ENCODE assay signal across 18 cellular contexts in genomic region chr1:46691997-46692790, GRCh38. TPM values are rescaled to one million over a fixed set of nuclear protein-coding genes. Genes with fewer than 3 reads are reported as not detected.
A peak's percentile ranks its signal among the peaks of the same experiment; 100 is the strongest.
DNase-seq lines count a peak whose midpoint lies in the region; ATAC-seq and TF ChIP-seq lines count a peak whose summit lies in the region.
"Had no signal": no experiment of that assay in that cellular context is flagged by ENCODE, and none has a peak within 500 bp of the region (broad histone marks: within the 10 kb centered on the region; RNA-seq: fewer than 3 reads in every experiment).

No MANE protein-coding gene starts in this region.

- intact Hi-C loops in left colon (cut with DNase I, micrococcal nuclease) (no loop called here), testis (cut with DNase I; ENCODE audit: low total_unique reads) (no loop called here), prostate gland (cut with DNase I) (loop anchor here (5.0 kb wide), 1 partner anchor 80 kb away; no protein-coding TSS in a partner anchor)
- intact Hi-C loops in activated CD4-positive, alpha-beta T cell treated with anti-CD3 and anti-CD28 coated beads, Interleukin-2, amount 10 ng/mL, durations not matched to agents 24 days and 14 days (cut with micrococcal nuclease) = no loop called here

- DNase-seq in activated T-cell treated with anti-CD3 and anti-CD28 coated beads, Interleukin-2, amount 50 U/mL, for 24 hours = no peak
- no peak for DNase-seq in activated T-cell treated with anti-CD3 and anti-CD28 coated beads, Interleukin-2, amount 50 U/mL, for 72 hours
- DNase-seq in cardiac fibroblast (ENCODE audit: low read depth in 2 of 2) (peak; percentile 22 to 45), left colon (peak in 1 of 2 donors; percentile 27), testis (peak; percentile 53), prostate gland (ENCODE audit: low spot score) (no peak)
- DNase-seq in activated CD4-positive, alpha-beta T cell treated with anti-CD3 and anti-CD28 coated beads, Interleukin-2, amount 10 ng/mL, durations not matched to agents 24 days and 14 days = no peak
- DNase-seq: 8988T, activated B cell treated with CpG ODN at 0.5 μM for 24 hours, naive B cell, NCI-H1694, transverse colon had no signal

- no peaks in the 10 kb centered on the region for H3K9me3 ChIP-seq in testis
- H3K9me3 ChIP-seq in prostate gland = no peaks in the 10 kb centered on the region
- H3K9me3 ChIP-seq: body of pancreas, HAP-1, transverse colon had no signal

- no peaks in the 10 kb centered on the region for H3K36me3 ChIP-seq in testis (ENCODE audit: low read depth, missing control alignments)
- no peaks in the 10 kb centered on the region for H3K36me3 ChIP-seq in prostate gland

- H3K27ac ChIP-seq in testis (no peak overlapping the region), prostate gland (no peak overlapping the region)
- H3K27ac ChIP-seq: body of pancreas, epithelial cell of prostate, SK-N-MC, skin epidermis had no signal

- H3K4me3 ChIP-seq in cardiac fibroblast (replicated peaks in 1 of 2; ENCODE audit: low read depth in 2 of 2, low read length in 2 of 2) (no peak overlapping the region), testis (no peak overlapping the region), prostate gland (no peak overlapping the region)
- H3K4me3 ChIP-seq: body of pancreas, HAP-1, SK-N-MC, skin epidermis, transverse colon had no signal

- WGBS in testis, 2 donors = 64 to 76% methylated on average over 6 of the region's 6 CpGs
- 56% methylated on average over 6 of the region's 6 CpGs for WGBS in prostate gland

- no peak overlapping the region for H3K4me3 Mint-ChIP-seq in activated T-cell treated with anti-CD3 and anti-CD28 coated beads, Interleukin-2, amount 50 U/mL, for 24 hours
- H3K4me3 Mint-ChIP-seq in activated T-cell treated with anti-CD3 and anti-CD28 coated beads, Interleukin-2, amount 50 U/mL, for 72 hours = no peak overlapping the region
- no peak overlapping the region for H3K4me3 Mint-ChIP-seq in activated CD4-positive, alpha-beta T cell treated with anti-CD3 and anti-CD28 coated beads, Interleukin-2, amount 10 ng/mL, durations not matched to agents 24 days and 14 days
- H3K4me3 Mint-ChIP-seq: activated B cell treated with CpG ODN at 0.5 μM for 24 hours, naive B cell had no signal

- peaks cover 18% of the 10 kb centered on the region for H3K4me1 Mint-ChIP-seq in activated T-cell treated with anti-CD3 and anti-CD28 coated beads, Interleukin-2, amount 50 U/mL, for 24 hours (ENCODE audit: low read depth)
- peaks cover 6% of the 10 kb centered on the region for H3K4me1 Mint-ChIP-seq in activated T-cell treated with anti-CD3 and anti-CD28 coated beads, Interleukin-2, amount 50 U/mL, for 72 hours (ENCODE audit: low read depth)
- H3K4me1 Mint-ChIP-seq in activated CD4-positive, alpha-beta T cell treated with anti-CD3 and anti-CD28 coated beads, Interleukin-2, amount 10 ng/mL, durations not matched to agents 24 days and 14 days = peaks cover 8% of the 10 kb centered on the region
- H3K4me1 Mint-ChIP-seq: activated B cell treated with CpG ODN at 0.5 μM for 24 hours had no signal

- H3K27me3 ChIP-seq in testis (no peaks in the 10 kb centered on the region), prostate gland (replicated peaks; ENCODE audit: insufficient read depth) (no peaks in the 10 kb centered on the region)
- H3K27me3 ChIP-seq: body of pancreas, transverse colon had no signal

- peaks cover 97% of the 10 kb centered on the region for H3K36me3 Mint-ChIP-seq in activated T-cell treated with anti-CD3 and anti-CD28 coated beads, Interleukin-2, amount 50 U/mL, for 24 hours (ENCODE audit: low read depth)
- peaks cover 11 to 32% of the 10 kb centered on the region in 2 donors for H3K36me3 Mint-ChIP-seq in activated T-cell treated with anti-CD3 and anti-CD28 coated beads, Interleukin-2, amount 50 U/mL, for 72 hours (ENCODE audit: insufficient read depth in 2 of 2)
- H3K36me3 Mint-ChIP-seq in activated CD4-positive, alpha-beta T cell treated with anti-CD3 and anti-CD28 coated beads, Interleukin-2, amount 10 ng/mL, durations not matched to agents 24 days and 14 days (ENCODE audit: low read depth) = peaks cover 71% of the 10 kb centered on the region

- ATAC-seq in activated T-cell treated with anti-CD3 and anti-CD28 coated beads, Interleukin-2, amount 50 U/mL, for 72 hours (replicated peaks in 1 of 2) = no peak
- peak; percentile 50 for ATAC-seq in left colon
- ATAC-seq in GM21526 (IDR thresholded peaks at IDR 0.05; ENCODE audit: low FRiP score, unreplicated experiment) = no peak
- ATAC-seq: body of pancreas had no signal

- peaks cover 4% of the 10 kb centered on the region for H3K9me3 Mint-ChIP-seq in activated T-cell treated with anti-CD3 and anti-CD28 coated beads, Interleukin-2, amount 50 U/mL, for 24 hours
- H3K9me3 Mint-ChIP-seq in activated T-cell treated with anti-CD3 and anti-CD28 coated beads, Interleukin-2, amount 50 U/mL, for 72 hours = peaks cover 0 to 2% of the 10 kb centered on the region in 2 donors
- no peaks in the 10 kb centered on the region for H3K9me3 Mint-ChIP-seq in activated CD4-positive, alpha-beta T cell treated with anti-CD3 and anti-CD28 coated beads, Interleukin-2, amount 10 ng/mL, durations not matched to agents 24 days and 14 days

- no peaks in the 10 kb centered on the region for H3K27me3 Mint-ChIP-seq in activated T-cell treated with anti-CD3 and anti-CD28 coated beads, Interleukin-2, amount 50 U/mL, for 24 hours
- no peaks in the 10 kb centered on the region for H3K27me3 Mint-ChIP-seq in activated T-cell treated with anti-CD3 and anti-CD28 coated beads, Interleukin-2, amount 50 U/mL, for 72 hours (ENCODE audit: low read depth)
- no peaks in the 10 kb centered on the region for H3K27me3 Mint-ChIP-seq in activated CD4-positive, alpha-beta T cell treated with anti-CD3 and anti-CD28 coated beads, Interleukin-2, amount 10 ng/mL, durations not matched to agents 24 days and 14 days
- H3K27me3 Mint-ChIP-seq: activated B cell treated with CpG ODN at 0.5 μM for 24 hours, naive B cell had no signal

- peak overlapping the region; percentile 18 for H3K27ac Mint-ChIP-seq in activated T-cell treated with anti-CD3 and anti-CD28 coated beads, Interleukin-2, amount 50 U/mL, for 24 hours
- no peak overlapping the region for H3K27ac Mint-ChIP-seq in activated T-cell treated with anti-CD3 and anti-CD28 coated beads, Interleukin-2, amount 50 U/mL, for 72 hours
- H3K27ac Mint-ChIP-seq in activated CD4-positive, alpha-beta T cell treated with anti-CD3 and anti-CD28 coated beads, Interleukin-2, amount 10 ng/mL, durations not matched to agents 24 days and 14 days = no peak overlapping the region
- H3K27ac Mint-ChIP-seq: activated B cell treated with CpG ODN at 0.5 μM for 24 hours had no signal

- H3K4me1 ChIP-seq in testis (peaks cover 21% of the 10 kb centered on the region), prostate gland (replicated peaks) (peaks cover 13% of the 10 kb centered on the region)
- H3K4me1 ChIP-seq: HAP-1 had no signal

- TF ChIP-seq POLR2A in testis (IDR thresholded peaks at IDR 0.05) = no peak
- no peak for TF ChIP-seq POLR2A in prostate gland (IDR thresholded peaks at IDR 0.05)

- TF ChIP-seq CTCF in cardiac fibroblast (IDR thresholded peaks at IDR 0.05; ENCODE audit: low read depth, low read length) (peak; percentile 12), testis (IDR thresholded peaks at IDR 0.05) (no peak), prostate gland (IDR thresholded peaks at IDR 0.05) (no peak)

RNA-seq across cellular contexts. Expression of gene TEX38, which starts 20.5 kb away (rescaled TPM):
- under 1 TPM in 1 of 2 donors, not detected in 1; 0.65 TPM for total RNA-seq in activated T-cell treated with anti-CD3 and anti-CD28 coated beads, Interleukin-2, amount 50 U/mL, for 72 hours
- total RNA-seq in left colon = not detected
- 100 to 1,000 TPM; 150 to 362 TPM for total RNA-seq in testis
- 432 TPM for polyA plus RNA-seq in testis (ENCODE audit: insufficient read depth, low read depth, low replicate concordance)
- total RNA-seq in prostate gland = 10 to 100 TPM in 1 of 2 donors, not detected in 1; 30.6 TPM
- not detected in 2 replicates for total RNA-seq in activated CD4-positive, alpha-beta T cell treated with anti-CD3 and anti-CD28 coated beads, Interleukin-2, amount 10 ng/mL, durations not matched to agents 24 days and 14 days
- total RNA-seq: activated B cell treated with CpG ODN at 0.5 μM for 24 hours, body of pancreas, transverse colon had no signal

RNA-seq across cellular contexts. Expression of gene ATPAF1, which starts 24.0 kb away (rescaled TPM):
- 10 to 100 TPM; 45.7 to 47.5 TPM for total RNA-seq in activated T-cell treated with anti-CD3 and anti-CD28 coated beads, Interleukin-2, amount 50 U/mL, for 72 hours
- 10 to 100 TPM; 52.2 to 53.0 TPM for total RNA-seq in left colon
- total RNA-seq in testis = 10 to 100 TPM; 76.7 to 98.9 TPM
- polyA plus RNA-seq in testis (ENCODE audit: insufficient read depth, low read depth, low replicate concordance) = 85.9 TPM
- 10 to 100 TPM; 52.2 to 71.3 TPM for total RNA-seq in prostate gland
- total RNA-seq in activated CD4-positive, alpha-beta T cell treated with anti-CD3 and anti-CD28 coated beads, Interleukin-2, amount 10 ng/mL, durations not matched to agents 24 days and 14 days = 41.6 and 43.1 TPM in 2 replicates

RNA-seq across cellular contexts. Expression of gene EFCAB14, which starts 26.7 kb away (rescaled TPM):
- 10 to 100 TPM; 48.6 to 50.3 TPM for total RNA-seq in activated T-cell treated with anti-CD3 and anti-CD28 coated beads, Interleukin-2, amount 50 U/mL, for 72 hours
- total RNA-seq in left colon = 100 to 1,000 TPM; 114 to 138 TPM
- 10 to 100 TPM; 76.6 to 77.8 TPM for total RNA-seq in testis
- polyA plus RNA-seq in testis (ENCODE audit: insufficient read depth, low read depth, low replicate concordance) = 94.0 TPM
- total RNA-seq in prostate gland = 100 to 1,000 TPM in 1 of 2 donors, 10 to 100 TPM in 1; 99.9 to 116 TPM
- 63.9 and 70.4 TPM in 2 replicates for total RNA-seq in activated CD4-positive, alpha-beta T cell treated with anti-CD3 and anti-CD28 coated beads, Interleukin-2, amount 10 ng/mL, durations not matched to agents 24 days and 14 days

Comparison
In these comparisons a context has a peak if more than half of its experiments do, and no peak if none do; other contexts are left out.
1. DNase-seq: peak in cardiac fibroblast (2 of 2) and testis (single experiment); none in activated T-cell treated with anti-CD3 and anti-CD28 coated beads, Interleukin-2, amount 50 U/mL, for 24 hours (single experiment), activated T-cell treated with anti-CD3 and anti-CD28 coated beads, Interleukin-2, amount 50 U/mL, for 72 hours (0 of 2), prostate gland (single experiment) and activated CD4-positive, alpha-beta T cell treated with anti-CD3 and anti-CD28 coated beads, Interleukin-2, amount 10 ng/mL, durations not matched to agents 24 days and 14 days (single experiment).
2. RNA of gene TEX38, which starts 20.5 kb away (total RNA-seq): 150 to 362 TPM in testis; 30.6 TPM in prostate gland, 0.65 TPM in activated T-cell treated with anti-CD3 and anti-CD28 coated beads, Interleukin-2, amount 50 U/mL, for 72 hours, not detected in activated CD4-positive, alpha-beta T cell treated with anti-CD3 and anti-CD28 coated beads, Interleukin-2, amount 10 ng/mL, durations not matched to agents 24 days and 14 days and not detected in left colon; every median in the first group is over 4 times any median in the second.